ENCODE assay signal across 7 cellular contexts in genomic region chr3:31654998-31655397, GRCh38.
"Had no signal": no experiment of that assay in that cellular context is flagged by ENCODE, and none has a peak within 500 bp of the region (broad histone marks: within the 10 kb centered on the region; RNA-seq: fewer than 3 reads in every experiment).

No MANE protein-coding gene starts in this region.

- H3K9me3 ChIP-seq: HAP-1 had no signal

- H3K36me3 ChIP-seq: HAP-1 had no signal

- H3K4me1 ChIP-seq: HAP-1 had no signal

- DNase-seq: GM23248, GOT3, H7, IMR-90, KG1 had no signal

- H3K9ac ChIP-seq: GM23248 had no signal

- H3K4me3 ChIP-seq: GM23248, HAP-1 had no signal

- H3K27ac ChIP-seq: GM23248 had no signal

- ATAC-seq: HCT116 had no signal
